In genomic region chr2:208783184-208783583, GRCh38 we compare ENCODE assay signal across 19 cellular contexts.
DNase-seq lines count a peak whose midpoint lies in the region; ATAC-seq, FAIRE-seq and TF ChIP-seq lines count a peak whose summit lies in the region.
"Had no signal": no experiment of that assay in that cellular context is flagged by ENCODE, and none has a peak within 500 bp of the region (broad histone marks: within the 10 kb centered on the region; RNA-seq: fewer than 3 reads in every experiment).

No MANE protein-coding gene starts in this region.

- H3K9me1 ChIP-seq in keratinocyte (ENCODE audit: control insufficient read depth, extremely low read depth, insufficient read depth, low read length), result no peaks in the 10 kb centered on the region

- no peak overlapping the region for H3K23ac ChIP-seq in mesenchymal stem cell (ENCODE audit: low read length in 2 of 2)

- H3K27me3 ChIP-seq in keratinocyte (ENCODE audit: control insufficient read depth, extremely low read depth, insufficient read depth, low read length) (no peaks in the 10 kb centered on the region), mesenchymal stem cell (ENCODE audit: control insufficient read depth in 1 of 2, insufficient read depth in 1 of 2, low read length in 2 of 2) (no peaks in the 10 kb centered on the region)
- H3K27me3 ChIP-seq: ovary had no signal

- POLR2A ChIA-PET in naive thymus-derived CD8-positive, alpha-beta T cell (lab: Charles Lee), result no interaction called here

- H3K79me1 ChIP-seq in mesenchymal stem cell (replicated peaks; ENCODE audit: low read length, poor library complexity, severe bottlenecking), result no peaks in the 10 kb centered on the region

- H4K20me1 ChIP-seq in keratinocyte (ENCODE audit: control insufficient read depth, extremely low read depth, insufficient read depth, low read length), result no peaks in the 10 kb centered on the region

- no peaks in the 10 kb centered on the region for H3K79me2 ChIP-seq in keratinocyte (ENCODE audit: control insufficient read depth, insufficient read depth, low read length)

- in situ Hi-C loops in GM13977 (cut with MboI; ENCODE audit: low pct_unique_long_range_greater_than_20kb, low sequenced_read_pairs, unreplicated experiment), result no loop called here

- H3K4me2 ChIP-seq in keratinocyte (ENCODE audit: control insufficient read depth, extremely low read depth, insufficient read depth, low read depth, low read length), result no peak overlapping the region
- H3K4me2 ChIP-seq in mesenchymal stem cell (ENCODE audit: low read length, poor library complexity, severe bottlenecking), result no peak overlapping the region

- H2AFZ ChIP-seq in keratinocyte (ENCODE audit: control insufficient read depth, low read length), result no peak overlapping the region
- no peak overlapping the region for H2AFZ ChIP-seq in mesenchymal stem cell (ENCODE audit: low read depth, low read length)

- H3K27ac ChIP-seq in keratinocyte (ENCODE audit: control insufficient read depth, insufficient read depth, low read length), result no peak overlapping the region
- H3K27ac ChIP-seq in mesenchymal stem cell (ENCODE audit: low read length, poor library complexity, severe bottlenecking), result no peak overlapping the region
- H3K27ac ChIP-seq: ovary had no signal

- H3K4me1 ChIP-seq in keratinocyte (ENCODE audit: control insufficient read depth, extremely low read depth, insufficient read depth, low read length) (no peaks in the 10 kb centered on the region), mesenchymal stem cell (ENCODE audit: control insufficient read depth, insufficient read depth, low read depth, low read length) (no peaks in the 10 kb centered on the region)

- no peak overlapping the region for H3K27ac Mint-ChIP-seq in naive thymus-derived CD8-positive, alpha-beta T cell
- H3K27ac Mint-ChIP-seq: activated CD4-positive, alpha-beta T cell treated with anti-CD3 and anti-CD28 coated beads, Interleukin-2, amount 10 ng/mL, durations not matched to agents 24 days and 14 days had no signal

- H3K27me3 Mint-ChIP-seq in naive thymus-derived CD8-positive, alpha-beta T cell, result no peaks in the 10 kb centered on the region
- H3K27me3 Mint-ChIP-seq: activated CD4-positive, alpha-beta T cell treated with anti-CD3 and anti-CD28 coated beads, Interleukin-2, amount 10 ng/mL, durations not matched to agents 24 days and 14 days had no signal

- no peak overlapping the region for H2BK15ac ChIP-seq in mesenchymal stem cell (ENCODE audit: low read depth, poor library complexity, severe bottlenecking)

- no peak overlapping the region for H3K4me3 ChIP-seq in keratinocyte (ENCODE audit: control insufficient read depth in 2 of 3, extremely low read depth in 1 of 3, insufficient read depth in 2 of 3, low read depth in 1 of 3, low read length in 3 of 3)
- no peak overlapping the region for H3K4me3 ChIP-seq in mesenchymal stem cell (ENCODE audit: insufficient read depth in 1 of 2, low read depth in 1 of 2, low read length in 2 of 2)
- H3K4me3 ChIP-seq: ovary had no signal

- no peak overlapping the region for H3K4ac ChIP-seq in mesenchymal stem cell (ENCODE audit: low read depth in 1 of 2, low read length in 2 of 2)

- H3K9me3 Mint-ChIP-seq in naive thymus-derived CD8-positive, alpha-beta T cell, result peaks cover 0 to 23% (median 2%) of the 10 kb centered on the region in 9 donors

- H2BK5ac ChIP-seq in mesenchymal stem cell (ENCODE audit: low read depth, low read length, poor library complexity, severe bottlenecking), result no peak overlapping the region

- H2AK5ac ChIP-seq in mesenchymal stem cell (ENCODE audit: low read length, severe bottlenecking), result no peak overlapping the region

- H3K36me3 ChIP-seq in keratinocyte (ENCODE audit: control insufficient read depth in 2 of 2, extremely low read depth in 1 of 2, insufficient read depth in 2 of 2, low read length in 2 of 2) (no peaks in the 10 kb centered on the region), mesenchymal stem cell (ENCODE audit: control insufficient read depth in 1 of 2, insufficient read depth in 2 of 2, low read depth in 1 of 2, low read length in 2 of 2) (no peaks in the 10 kb centered on the region)
- H3K36me3 ChIP-seq: ovary had no signal

- no peak overlapping the region for H2BK120ac ChIP-seq in mesenchymal stem cell (ENCODE audit: low read depth, low read length)

- ATAC-seq in naive thymus-derived CD8-positive, alpha-beta T cell, result no peak
- ATAC-seq: activated T-cell treated with anti-CD3 and anti-CD28 coated beads, Interleukin-2, amount 50 U/mL, for 4 hours; esophagus mucosa had no signal

- no peaks in the 10 kb centered on the region for H3K4me1 Mint-ChIP-seq in naive thymus-derived CD8-positive, alpha-beta T cell
- H3K4me1 Mint-ChIP-seq: activated CD4-positive, alpha-beta T cell treated with anti-CD3 and anti-CD28 coated beads, Interleukin-2, amount 10 ng/mL, durations not matched to agents 24 days and 14 days had no signal

- H4K91ac ChIP-seq in mesenchymal stem cell (ENCODE audit: low read length), result no peak overlapping the region

- H3K14ac ChIP-seq in mesenchymal stem cell (ENCODE audit: low read length in 2 of 2), result no peak overlapping the region

- dilution Hi-C loops in keratinocyte (cut with MboI; ENCODE audit: extremely low pct_ligation_motif_present, low sequenced_read_pairs), result no loop called here

- H4K8ac ChIP-seq in mesenchymal stem cell (ENCODE audit: low read length), result no peak overlapping the region

- no peaks in the 10 kb centered on the region for H3K9me3 ChIP-seq in keratinocyte (ENCODE audit: control insufficient read depth, low read depth, low read length)
- H3K9me3 ChIP-seq in mesenchymal stem cell (ENCODE audit: control insufficient read depth, low read length), result peaks cover 14% of the 10 kb centered on the region
- H3K9me3 ChIP-seq: ovary had no signal

- FAIRE-seq in keratinocyte (lab: Jason Lieb, UNC), result no peak

- no peak overlapping the region for H3K18ac ChIP-seq in mesenchymal stem cell (ENCODE audit: low read depth in 1 of 2, low read length in 2 of 2)

- H3K36me3 Mint-ChIP-seq in naive thymus-derived CD8-positive, alpha-beta T cell, result no peaks in the 10 kb centered on the region

- H3K4me3 Mint-ChIP-seq in naive thymus-derived CD8-positive, alpha-beta T cell, result no peak overlapping the region
- H3K4me3 Mint-ChIP-seq: activated CD4-positive, alpha-beta T cell treated with anti-CD3 and anti-CD28 coated beads, Interleukin-2, amount 10 ng/mL, durations not matched to agents 24 days and 14 days; activated T-cell treated with anti-CD3 and anti-CD28 coated beads, Interleukin-2, amount 50 U/mL, for 4 hours had no signal

- TF ChIP-seq CTCF in GM13977 (IDR thresholded peaks at IDR 0.05; ENCODE audit: extremely low read depth, insufficient read depth, missing control alignments) (peak; percentile 4), keratinocyte (optimal IDR thresholded peaks at IDR 0.05 in 1 of 3, IDR thresholded peaks at IDR 0.05 in 1 of 3, conservative IDR thresholded peaks at IDR 0.05 in 1 of 3; ENCODE audit: extremely low read depth in 1 of 3, insufficient read depth in 2 of 3, low read length in 3 of 3) (peak in 2 of 3 experiments; percentile 14 to 24)

- H3K9ac ChIP-seq in keratinocyte (ENCODE audit: control insufficient read depth, extremely low read depth, insufficient read depth, low read length) (no peak overlapping the region), mesenchymal stem cell (ENCODE audit: low read length) (no peak overlapping the region)

- H2BK12ac ChIP-seq in mesenchymal stem cell (ENCODE audit: low read length in 2 of 2), result no peak overlapping the region

- peak; percentile 6 for DNase-seq in COLO668 (lab: John Stamatoyannopoulos, UW; ENCODE audit: unreplicated experiment)
- no peak for DNase-seq in GM13977 (ENCODE audit: low spot score)
- peak; percentile 72 for DNase-seq in NCI-H748 (lab: John Stamatoyannopoulos, UW; ENCODE audit: unreplicated experiment)
- no peak for DNase-seq in keratinocyte (ENCODE audit: low read depth, low spot score)
- no peak for DNase-seq in mesenchymal stem cell
- no peak for DNase-seq in naive thymus-derived CD8-positive, alpha-beta T cell
- no peak for DNase-seq in activated effector memory CD4-positive, alpha-beta T cell treated with anti-CD3 and anti-CD28 coated beads, Interleukin-2, amount 50 U/mL, for 16 hours
- no peak for DNase-seq in germinal center (ENCODE audit: low spot score)
- DNase-seq: activated CD4-positive, alpha-beta T cell treated with anti-CD3 and anti-CD28 coated beads, Interleukin-2, amount 10 ng/mL, durations not matched to agents 24 days and 14 days; activated T-cell treated with anti-CD3 and anti-CD28 coated beads, Interleukin-2, amount 50 U/mL, for 4 hours; amniotic stem cell; cortex of kidney; head of caudate nucleus; NCI-H1105 treated with DMSO at 0.1 percent for 48 hours; NCI-H82; ovary; SHP77 treated with DMSO at 0.1 percent for 48 hours; T1000 had no signal

Comparison
In these comparisons a context has a peak if more than half of its experiments do, and no peak if none do; other contexts are left out.
1. DNase-seq: peak in COLO668 (single experiment) and NCI-H748 (single experiment); none in GM13977 (single experiment), keratinocyte (single experiment), mesenchymal stem cell (single experiment), naive thymus-derived CD8-positive, alpha-beta T cell (0 of 10), activated effector memory CD4-positive, alpha-beta T cell treated with anti-CD3 and anti-CD28 coated beads, Interleukin-2, amount 50 U/mL, for 16 hours (single experiment) and germinal center (single experiment).